In genomic region chr1:169143351-169143750, GRCh38 we compare ENCODE assay signal across 20 cellular contexts.
"Had no signal": no experiment of that assay in that cellular context is flagged by ENCODE, and none has a peak within 500 bp of the region (broad histone marks: within the 10 kb centered on the region; RNA-seq: fewer than 3 reads in every experiment).

No MANE protein-coding gene starts in this region.

- H3K27ac ChIP-seq: HL-60 had no signal

- H3K9me3 ChIP-seq: SK-N-SH had no signal

- FAIRE-seq: HTR-8/SVneo, RCC 7860 had no signal

- DNase-seq: KBM-7, MV-4-11, NCI-H1048, NCI-H1105, NCI-H1417, NCI-H1436 treated with DMSO at 0.1 percent for 48 hours, NCI-H1694, NCI-H187 treated with DMSO at 0.1 percent for 48 hours, NCI-H2029 treated with DMSO at 0.1 percent for 48 hours, NCI-H2227 treated with DMSO at 0.1 percent for 48 hours, NCI-H524, NCI-H69, NCI-H774, RPMI8226, SHP77, SK-N-SH, SW 1271 had no signal
